Comparison of ENCODE assay signal across 1 cellular context in the genomic region with DNA sequence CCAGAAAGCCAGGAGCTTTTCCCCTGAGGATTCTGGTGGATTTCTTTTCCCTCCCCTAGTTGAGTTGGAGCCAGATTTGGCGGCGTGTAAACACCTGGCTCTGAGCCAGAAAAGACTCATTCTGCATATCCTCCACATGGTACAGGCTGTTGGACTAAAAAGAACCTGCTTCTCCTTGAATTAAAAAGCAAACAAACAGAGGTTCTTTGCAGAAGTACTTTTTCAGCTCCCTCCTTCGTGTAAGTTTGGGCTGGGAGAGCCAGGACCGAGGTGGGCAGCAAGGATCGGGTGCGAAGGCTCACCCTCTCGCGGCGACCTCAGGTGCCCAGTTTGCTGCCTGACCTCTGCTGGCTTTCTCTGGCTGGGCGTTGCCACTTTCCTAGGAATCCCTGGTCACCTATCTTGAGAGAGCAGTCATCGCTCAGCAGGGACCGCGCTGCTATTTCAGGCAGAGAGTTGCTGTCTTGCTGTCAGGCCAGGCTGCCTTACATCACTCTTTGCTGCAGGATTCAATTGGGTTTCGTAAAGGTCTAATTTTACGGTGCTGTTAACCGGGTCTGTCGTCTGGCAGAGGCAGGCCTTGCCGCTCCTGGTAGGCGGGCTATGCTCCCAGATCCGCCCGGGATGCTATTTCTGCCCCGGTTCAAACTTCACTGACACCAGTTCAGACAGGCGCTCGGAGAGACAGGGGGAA.
A peak's percentile ranks its signal among the peaks of the same experiment; 100 is the strongest.
TF ChIP-seq lines count a peak whose summit lies in the region.

No MANE protein-coding gene starts in this region.

TF ChIP-seq in K562, 482 proteins besides CTCF, POLR2A, EP300 and RAD21 (continued from another document and continues in another):
- TF ChIP-seq REST (CRISPR knock-in tag; IDR thresholded peaks at IDR 0.05; ENCODE audit: low read depth) (no peak), ZBTB7A (IDR thresholded peaks at IDR 0.05; ENCODE audit: borderline replicate concordance, control insufficient read depth, low read depth, low read length) (no peak), ATF3 (IDR thresholded peaks at IDR 0.05) (peak; percentile 49; the same call in 1 of the 2 replicates), ATF3 (CRISPR knock-in tag; conservative IDR thresholded peaks at IDR 0.05) (no peak), NFYB (IDR thresholded peaks at IDR 0.05; ENCODE audit: extremely low read depth, insufficient read length) (no peak), ZNF76 (CRISPR knock-in tag; IDR thresholded peaks at IDR 0.05; ENCODE audit: borderline replicate concordance) (no peak), ZNF354B (CRISPR knock-in tag; IDR thresholded peaks at IDR 0.05) (no peak), EZH2 (IDR thresholded peaks at IDR 0.05; ENCODE audit: borderline replicate concordance, low read depth, low read length) (no peak), KAT2B (IDR thresholded peaks at IDR 0.05; ENCODE audit: low read depth, low read length) (no peak), MEIS2 (IDR thresholded peaks at IDR 0.05; ENCODE audit: partially characterized antibody) (peak; percentile 35), MEF2A (IDR thresholded peaks at IDR 0.05; ENCODE audit: control insufficient read depth, low read depth, low read length) (no peak), STAT5B (CRISPR knock-in tag; IDR thresholded peaks at IDR 0.05) (no peak), PPARD (CRISPR knock-in tag; IDR thresholded peaks at IDR 0.05) (no peak), ZKSCAN8 (CRISPR knock-in tag; IDR thresholded peaks at IDR 0.05) (no peak), ZNF512 (tag; IDR thresholded peaks at IDR 0.05) (no peak), FOXA3 (CRISPR knock-in tag; conservative IDR thresholded peaks at IDR 0.05 in 1 of 2, IDR thresholded peaks at IDR 0.05 in 1 of 2) (peak; percentile 38 to 49; a peak in 3 of 4 replicates), TCF3 (CRISPR knock-in tag; IDR thresholded peaks at IDR 0.05) (no peak), GATAD2B (IDR thresholded peaks at IDR 0.05; ENCODE audit: borderline replicate concordance) (no peak), CBX5 (IDR thresholded peaks at IDR 0.05; ENCODE audit: borderline replicate concordance, low read depth) (no peak), HNRNPL (IDR thresholded peaks at IDR 0.05; ENCODE audit: low read depth, low read length) (no peak), ATF7 (IDR thresholded peaks at IDR 0.05) (0 out of 2 replicates have a peak, but pooled peaks have one; percentile 57), ARID1B (IDR thresholded peaks at IDR 0.05) (peak; percentile 69; the same call in 1 of the 2 replicates), JUND (IDR thresholded peaks at IDR 0.05; ENCODE audit: borderline replicate concordance, low read depth, low read length) (peak; percentile 32; the same call in 1 of the 2 replicates), JUND (tag; IDR thresholded peaks at IDR 0.05; ENCODE audit: borderline replicate concordance, low read depth, low read length) (no peak; the same call in 2 of the 3 replicates)
- TF ChIP-seq, protein P1, sequence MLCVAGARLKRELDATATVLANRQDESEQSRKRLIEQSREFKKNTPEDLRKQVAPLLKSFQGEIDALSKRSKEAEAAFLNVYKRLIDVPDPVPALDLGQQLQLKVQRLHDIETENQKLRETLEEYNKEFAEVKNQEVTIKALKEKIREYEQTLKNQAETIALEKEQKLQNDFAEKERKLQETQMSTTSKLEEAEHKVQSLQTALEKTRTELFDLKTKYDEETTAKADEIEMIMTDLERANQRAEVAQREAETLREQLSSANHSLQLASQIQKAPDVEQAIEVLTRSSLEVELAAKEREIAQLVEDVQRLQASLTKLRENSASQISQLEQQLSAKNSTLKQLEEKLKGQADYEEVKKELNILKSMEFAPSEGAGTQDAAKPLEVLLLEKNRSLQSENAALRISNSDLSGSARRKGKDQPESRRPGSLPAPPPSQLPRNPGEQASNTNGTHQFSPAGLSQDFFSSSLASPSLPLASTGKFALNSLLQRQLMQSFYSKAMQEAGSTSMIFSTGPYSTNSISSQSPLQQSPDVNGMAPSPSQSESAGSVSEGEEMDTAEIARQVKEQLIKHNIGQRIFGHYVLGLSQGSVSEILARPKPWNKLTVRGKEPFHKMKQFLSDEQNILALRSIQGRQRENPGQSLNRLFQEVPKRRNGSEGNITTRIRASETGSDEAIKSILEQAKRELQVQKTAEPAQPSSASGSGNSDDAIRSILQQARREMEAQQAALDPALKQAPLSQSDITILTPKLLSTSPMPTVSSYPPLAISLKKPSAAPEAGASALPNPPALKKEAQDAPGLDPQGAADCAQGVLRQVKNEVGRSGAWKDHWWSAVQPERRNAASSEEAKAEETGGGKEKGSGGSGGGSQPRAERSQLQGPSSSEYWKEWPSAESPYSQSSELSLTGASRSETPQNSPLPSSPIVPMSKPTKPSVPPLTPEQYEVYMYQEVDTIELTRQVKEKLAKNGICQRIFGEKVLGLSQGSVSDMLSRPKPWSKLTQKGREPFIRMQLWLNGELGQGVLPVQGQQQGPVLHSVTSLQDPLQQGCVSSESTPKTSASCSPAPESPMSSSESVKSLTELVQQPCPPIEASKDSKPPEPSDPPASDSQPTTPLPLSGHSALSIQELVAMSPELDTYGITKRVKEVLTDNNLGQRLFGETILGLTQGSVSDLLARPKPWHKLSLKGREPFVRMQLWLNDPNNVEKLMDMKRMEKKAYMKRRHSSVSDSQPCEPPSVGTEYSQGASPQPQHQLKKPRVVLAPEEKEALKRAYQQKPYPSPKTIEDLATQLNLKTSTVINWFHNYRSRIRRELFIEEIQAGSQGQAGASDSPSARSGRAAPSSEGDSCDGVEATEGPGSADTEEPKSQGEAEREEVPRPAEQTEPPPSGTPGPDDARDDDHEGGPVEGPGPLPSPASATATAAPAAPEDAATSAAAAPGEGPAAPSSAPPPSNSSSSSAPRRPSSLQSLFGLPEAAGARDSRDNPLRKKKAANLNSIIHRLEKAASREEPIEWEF (CRISPR knock-in tag; IDR thresholded peaks at IDR 0.05): no peak
- TF ChIP-seq, protein P2, sequence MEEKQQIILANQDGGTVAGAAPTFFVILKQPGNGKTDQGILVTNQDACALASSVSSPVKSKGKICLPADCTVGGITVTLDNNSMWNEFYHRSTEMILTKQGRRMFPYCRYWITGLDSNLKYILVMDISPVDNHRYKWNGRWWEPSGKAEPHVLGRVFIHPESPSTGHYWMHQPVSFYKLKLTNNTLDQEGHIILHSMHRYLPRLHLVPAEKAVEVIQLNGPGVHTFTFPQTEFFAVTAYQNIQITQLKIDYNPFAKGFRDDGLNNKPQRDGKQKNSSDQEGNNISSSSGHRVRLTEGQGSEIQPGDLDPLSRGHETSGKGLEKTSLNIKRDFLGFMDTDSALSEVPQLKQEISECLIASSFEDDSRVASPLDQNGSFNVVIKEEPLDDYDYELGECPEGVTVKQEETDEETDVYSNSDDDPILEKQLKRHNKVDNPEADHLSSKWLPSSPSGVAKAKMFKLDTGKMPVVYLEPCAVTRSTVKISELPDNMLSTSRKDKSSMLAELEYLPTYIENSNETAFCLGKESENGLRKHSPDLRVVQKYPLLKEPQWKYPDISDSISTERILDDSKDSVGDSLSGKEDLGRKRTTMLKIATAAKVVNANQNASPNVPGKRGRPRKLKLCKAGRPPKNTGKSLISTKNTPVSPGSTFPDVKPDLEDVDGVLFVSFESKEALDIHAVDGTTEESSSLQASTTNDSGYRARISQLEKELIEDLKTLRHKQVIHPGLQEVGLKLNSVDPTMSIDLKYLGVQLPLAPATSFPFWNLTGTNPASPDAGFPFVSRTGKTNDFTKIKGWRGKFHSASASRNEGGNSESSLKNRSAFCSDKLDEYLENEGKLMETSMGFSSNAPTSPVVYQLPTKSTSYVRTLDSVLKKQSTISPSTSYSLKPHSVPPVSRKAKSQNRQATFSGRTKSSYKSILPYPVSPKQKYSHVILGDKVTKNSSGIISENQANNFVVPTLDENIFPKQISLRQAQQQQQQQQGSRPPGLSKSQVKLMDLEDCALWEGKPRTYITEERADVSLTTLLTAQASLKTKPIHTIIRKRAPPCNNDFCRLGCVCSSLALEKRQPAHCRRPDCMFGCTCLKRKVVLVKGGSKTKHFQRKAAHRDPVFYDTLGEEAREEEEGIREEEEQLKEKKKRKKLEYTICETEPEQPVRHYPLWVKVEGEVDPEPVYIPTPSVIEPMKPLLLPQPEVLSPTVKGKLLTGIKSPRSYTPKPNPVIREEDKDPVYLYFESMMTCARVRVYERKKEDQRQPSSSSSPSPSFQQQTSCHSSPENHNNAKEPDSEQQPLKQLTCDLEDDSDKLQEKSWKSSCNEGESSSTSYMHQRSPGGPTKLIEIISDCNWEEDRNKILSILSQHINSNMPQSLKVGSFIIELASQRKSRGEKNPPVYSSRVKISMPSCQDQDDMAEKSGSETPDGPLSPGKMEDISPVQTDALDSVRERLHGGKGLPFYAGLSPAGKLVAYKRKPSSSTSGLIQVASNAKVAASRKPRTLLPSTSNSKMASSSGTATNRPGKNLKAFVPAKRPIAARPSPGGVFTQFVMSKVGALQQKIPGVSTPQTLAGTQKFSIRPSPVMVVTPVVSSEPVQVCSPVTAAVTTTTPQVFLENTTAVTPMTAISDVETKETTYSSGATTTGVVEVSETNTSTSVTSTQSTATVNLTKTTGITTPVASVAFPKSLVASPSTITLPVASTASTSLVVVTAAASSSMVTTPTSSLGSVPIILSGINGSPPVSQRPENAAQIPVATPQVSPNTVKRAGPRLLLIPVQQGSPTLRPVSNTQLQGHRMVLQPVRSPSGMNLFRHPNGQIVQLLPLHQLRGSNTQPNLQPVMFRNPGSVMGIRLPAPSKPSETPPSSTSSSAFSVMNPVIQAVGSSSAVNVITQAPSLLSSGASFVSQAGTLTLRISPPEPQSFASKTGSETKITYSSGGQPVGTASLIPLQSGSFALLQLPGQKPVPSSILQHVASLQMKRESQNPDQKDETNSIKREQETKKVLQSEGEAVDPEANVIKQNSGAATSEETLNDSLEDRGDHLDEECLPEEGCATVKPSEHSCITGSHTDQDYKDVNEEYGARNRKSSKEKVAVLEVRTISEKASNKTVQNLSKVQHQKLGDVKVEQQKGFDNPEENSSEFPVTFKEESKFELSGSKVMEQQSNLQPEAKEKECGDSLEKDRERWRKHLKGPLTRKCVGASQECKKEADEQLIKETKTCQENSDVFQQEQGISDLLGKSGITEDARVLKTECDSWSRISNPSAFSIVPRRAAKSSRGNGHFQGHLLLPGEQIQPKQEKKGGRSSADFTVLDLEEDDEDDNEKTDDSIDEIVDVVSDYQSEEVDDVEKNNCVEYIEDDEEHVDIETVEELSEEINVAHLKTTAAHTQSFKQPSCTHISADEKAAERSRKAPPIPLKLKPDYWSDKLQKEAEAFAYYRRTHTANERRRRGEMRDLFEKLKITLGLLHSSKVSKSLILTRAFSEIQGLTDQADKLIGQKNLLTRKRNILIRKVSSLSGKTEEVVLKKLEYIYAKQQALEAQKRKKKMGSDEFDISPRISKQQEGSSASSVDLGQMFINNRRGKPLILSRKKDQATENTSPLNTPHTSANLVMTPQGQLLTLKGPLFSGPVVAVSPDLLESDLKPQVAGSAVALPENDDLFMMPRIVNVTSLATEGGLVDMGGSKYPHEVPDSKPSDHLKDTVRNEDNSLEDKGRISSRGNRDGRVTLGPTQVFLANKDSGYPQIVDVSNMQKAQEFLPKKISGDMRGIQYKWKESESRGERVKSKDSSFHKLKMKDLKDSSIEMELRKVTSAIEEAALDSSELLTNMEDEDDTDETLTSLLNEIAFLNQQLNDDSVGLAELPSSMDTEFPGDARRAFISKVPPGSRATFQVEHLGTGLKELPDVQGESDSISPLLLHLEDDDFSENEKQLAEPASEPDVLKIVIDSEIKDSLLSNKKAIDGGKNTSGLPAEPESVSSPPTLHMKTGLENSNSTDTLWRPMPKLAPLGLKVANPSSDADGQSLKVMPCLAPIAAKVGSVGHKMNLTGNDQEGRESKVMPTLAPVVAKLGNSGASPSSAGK (IDR thresholded peaks at IDR 0.05): peak; percentile 45; the same call in 1 of the 2 replicates
- TF ChIP-seq, protein P3, sequence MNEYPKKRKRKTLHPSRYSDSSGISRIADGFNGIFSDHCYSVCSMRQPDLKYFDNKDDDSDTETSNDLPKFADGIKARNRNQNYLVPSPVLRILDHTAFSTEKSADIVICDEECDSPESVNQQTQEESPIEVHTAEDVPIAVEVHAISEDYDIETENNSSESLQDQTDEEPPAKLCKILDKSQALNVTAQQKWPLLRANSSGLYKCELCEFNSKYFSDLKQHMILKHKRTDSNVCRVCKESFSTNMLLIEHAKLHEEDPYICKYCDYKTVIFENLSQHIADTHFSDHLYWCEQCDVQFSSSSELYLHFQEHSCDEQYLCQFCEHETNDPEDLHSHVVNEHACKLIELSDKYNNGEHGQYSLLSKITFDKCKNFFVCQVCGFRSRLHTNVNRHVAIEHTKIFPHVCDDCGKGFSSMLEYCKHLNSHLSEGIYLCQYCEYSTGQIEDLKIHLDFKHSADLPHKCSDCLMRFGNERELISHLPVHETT (CRISPR knock-in tag; conservative IDR thresholded peaks at IDR 0.05 in 1 of 2, IDR thresholded peaks at IDR 0.05 in 1 of 2): no peak
